In genomic region chr1:155976062-155976912, GRCh38 we compare ENCODE assay signal across 8 cellular contexts. TPM values are rescaled to one million over a fixed set of nuclear protein-coding genes. Genes with fewer than 3 reads are reported as not detected.
DNase-seq lines count a peak whose midpoint lies in the region; ATAC-seq, FAIRE-seq and TF ChIP-seq lines count a peak whose summit lies in the region.

No MANE protein-coding gene starts in this region.

- H3K4me3 Mint-ChIP-seq in activated T-helper 1 cell treated with anti-CD3 and anti-CD28 coated beads, Interleukin-12 subunit alpha, Interleukin-12 subunit beta, Interleukin-2, Interleukin-4 antibody, amounts not matched to agents 30 ng/mL and 10 ng/mL and 1 ng/mL, durations not matched to agents 14 hours and 24 hours and 36 hours: peak overlapping the region; percentile 92

- H3K79me2 ChIP-seq in PC-3 (ENCODE audit: low read length) (peaks cover 80% of the 10 kb centered on the region), parathyroid adenoma (no peaks in the 10 kb centered on the region)

- no peaks in the 10 kb centered on the region for H3K27me3 ChIP-seq in PC-3 (ENCODE audit: low read length)
- no peaks in the 10 kb centered on the region for H3K27me3 ChIP-seq in parathyroid adenoma (ENCODE audit: control insufficient read depth, insufficient read depth, low read length)

- no peak overlapping the region for H2AFZ ChIP-seq in PC-3 (ENCODE audit: low read length)
- no peak overlapping the region for H2AFZ ChIP-seq in parathyroid adenoma

- H3K9me3 ChIP-seq in PC-3 (ENCODE audit: low read length) (no peaks in the 10 kb centered on the region), parathyroid adenoma (ENCODE audit: control insufficient read depth, low read length) (no peaks in the 10 kb centered on the region)

- peaks cover 20% of the 10 kb centered on the region for H4K20me1 ChIP-seq in PC-3 (ENCODE audit: low read length)

- no peaks in the 10 kb centered on the region for H3K9me3 Mint-ChIP-seq in activated T-helper 1 cell treated with anti-CD3 and anti-CD28 coated beads, Interleukin-12 subunit alpha, Interleukin-12 subunit beta, Interleukin-2, Interleukin-4 antibody, amounts not matched to agents 30 ng/mL and 10 ng/mL and 1 ng/mL, durations not matched to agents 14 hours and 24 hours and 36 hours

- H3K36me3 ChIP-seq in PC-3 (ENCODE audit: low read depth, low read length) (no peaks in the 10 kb centered on the region), parathyroid adenoma (ENCODE audit: control insufficient read depth, insufficient read depth, low read length) (no peaks in the 10 kb centered on the region)

- H3K9ac ChIP-seq in PC-3 (ENCODE audit: low read length): peak overlapping the region; percentile 92
- no peak overlapping the region for H3K9ac ChIP-seq in parathyroid adenoma

- H3K36me3 Mint-ChIP-seq in activated T-helper 1 cell treated with anti-CD3 and anti-CD28 coated beads, Interleukin-12 subunit alpha, Interleukin-12 subunit beta, Interleukin-2, Interleukin-4 antibody, amounts not matched to agents 30 ng/mL and 10 ng/mL and 1 ng/mL, durations not matched to agents 14 hours and 24 hours and 36 hours (ENCODE audit: low read depth): peaks cover 38% of the 10 kb centered on the region

- CTCF ChIA-PET in PC-3 (lab: Charles Lee): interaction anchor here (0.6 to 2.4 kb wide), 3 partner anchors 14 to 120 kb away, joined by 3 to 8 read pairs (median 4); no protein-coding TSS in a partner anchor

- H3F3A ChIP-seq in PC-3 (ENCODE audit: low read length, unreplicated experiment): no peaks in the 10 kb centered on the region

- peaks cover 80% of the 10 kb centered on the region for H3K4me1 Mint-ChIP-seq in activated T-helper 1 cell treated with anti-CD3 and anti-CD28 coated beads, Interleukin-12 subunit alpha, Interleukin-12 subunit beta, Interleukin-2, Interleukin-4 antibody, amounts not matched to agents 30 ng/mL and 10 ng/mL and 1 ng/mL, durations not matched to agents 14 hours and 24 hours and 36 hours (ENCODE audit: low read depth)

- no peaks in the 10 kb centered on the region for H3K27me3 Mint-ChIP-seq in activated T-helper 1 cell treated with anti-CD3 and anti-CD28 coated beads, Interleukin-12 subunit alpha, Interleukin-12 subunit beta, Interleukin-2, Interleukin-4 antibody, amounts not matched to agents 30 ng/mL and 10 ng/mL and 1 ng/mL, durations not matched to agents 14 hours and 24 hours and 36 hours (ENCODE audit: insufficient read depth)

- no peaks in the 10 kb centered on the region for H3K9me2 ChIP-seq in PC-3 (replicated peaks; ENCODE audit: low read length)

- TF ChIP-seq CTCF in HFF-Myc (IDR thresholded peaks at IDR 0.05; ENCODE audit: low read depth, low read length, missing control alignments) (no peak), PC-3 (conservative IDR thresholded peaks at IDR 0.05; ENCODE audit: low read depth, low read length) (no peak), fibroblast of villous mesenchyme (IDR thresholded peaks at IDR 0.05; ENCODE audit: insufficient read depth, low read depth, low read length) (no peak), parathyroid adenoma (IDR thresholded peaks at IDR 0.05) (no peak)

- no TSS peak for BruUV-seq in PC-3 (replicated peaks; lab: Mats Ljungman, UMichigan)

- no peak for FAIRE-seq in urothelium cell line (lab: Jason Lieb, UNC)

- in situ Hi-C loops in ACHN (cut with HindIII; ENCODE audit: low pct_ligation_motif_present, low pct_unique_long_range_greater_than_20kb, low sequenced_read_pairs): no loop called here

- POLR2A ChIA-PET in PC-3 (lab: Charles Lee; ENCODE audit: unreplicated experiment): interaction anchor here (0.6 to 0.9 kb wide), 7 partner anchors 13 to 296 kb away, joined by 3 to 8 read pairs (median 4); partner anchors contain the start of gene PMF1

- H3K27ac Mint-ChIP-seq in activated T-helper 1 cell treated with anti-CD3 and anti-CD28 coated beads, Interleukin-12 subunit alpha, Interleukin-12 subunit beta, Interleukin-2, Interleukin-4 antibody, amounts not matched to agents 30 ng/mL and 10 ng/mL and 1 ng/mL, durations not matched to agents 14 hours and 24 hours and 36 hours: peak overlapping the region; percentile 95

- H3K27ac ChIP-seq in PC-3 (ENCODE audit: low read length): peak overlapping the region; percentile 57
- H3K27ac ChIP-seq in parathyroid adenoma: peak overlapping the region; percentile 33

- DNase-seq in ACHN (peak; percentile 50), HFF-Myc (ENCODE audit: extremely low read depth, low read depth) (no peak), PC-3 (peak; percentile 70), fibroblast of villous mesenchyme (ENCODE audit: low read depth) (peak; percentile 78), urothelium cell line (ENCODE audit: low spot score) (peak; percentile 81)
- peak; percentile 33 for DNase-seq in activated T-helper 1 cell treated with anti-CD3 and anti-CD28 coated beads, Interleukin-12 subunit alpha, Interleukin-12 subunit beta, Interleukin-2, Interleukin-4 antibody, amounts not matched to agents 30 ng/mL and 10 ng/mL and 1 ng/mL, durations not matched to agents 14 hours and 24 hours and 36 hours (ENCODE audit: low spot score)

- H3K4me2 ChIP-seq in PC-3 (ENCODE audit: low read length): peak overlapping the region; percentile 90
- peak overlapping the region; percentile 85 for H3K4me2 ChIP-seq in parathyroid adenoma (ENCODE audit: low read length)

- ATAC-seq in PC-3: peak; percentile 28
- no peak for ATAC-seq in esophagus mucosa

- H3K4me1 ChIP-seq in PC-3 (ENCODE audit: insufficient read depth, low read length) (peaks cover 45% of the 10 kb centered on the region), parathyroid adenoma (peaks cover 9% of the 10 kb centered on the region)

- intact Hi-C loops in PC-3 (cut with micrococcal nuclease): loop anchor here (5.0 kb wide), 1 partner anchor 146 kb away; no protein-coding TSS in a partner anchor
- intact Hi-C loops in activated T-helper 1 cell treated with anti-CD3 and anti-CD28 coated beads, Interleukin-12 subunit alpha, Interleukin-12 subunit beta, Interleukin-2, Interleukin-4 antibody, amounts not matched to agents 30 ng/mL and 10 ng/mL and 1 ng/mL, durations not matched to agents 14 hours and 24 hours and 36 hours (cut with micrococcal nuclease): loop anchor here (1.0 to 10.0 kb wide), 4 partner anchors 8 to 654 kb away; partner anchors contain the start of gene RUSC1

- H3K4me3 ChIP-seq in HFF-Myc (replicated peaks; ENCODE audit: low read depth, low read length) (peak overlapping the region; percentile 74), PC-3 (ENCODE audit: low read length) (peak overlapping the region; percentile 97), fibroblast of villous mesenchyme (ENCODE audit: low read depth, low read length) (peak overlapping the region; percentile 89), parathyroid adenoma (ENCODE audit: low read depth, low read length) (peak overlapping the region; percentile 92)

RNA-seq across cellular contexts. Expression of gene ARHGEF2, which starts 2.1 kb away (rescaled TPM):
- 65.9 and 70.8 TPM in 2 replicates for total RNA-seq in PC-3 (2014; rRNA removed)
- 221 and 222 TPM in 2 replicates for total RNA-seq in activated T-helper 1 cell treated with anti-CD3 and anti-CD28 coated beads, Interleukin-12 subunit alpha, Interleukin-12 subunit beta, Interleukin-2, Interleukin-4 antibody, amounts not matched to agents 30 ng/mL and 10 ng/mL and 1 ng/mL, durations not matched to agents 14 hours and 24 hours and 36 hours
- total RNA-seq in fibroblast of villous mesenchyme: 137 and 146 TPM in 2 replicates
- total RNA-seq in esophagus mucosa: 23.8 TPM

RNA-seq across cellular contexts. Expression of gene RXFP4, which starts 34.8 kb away (rescaled TPM):
- not detected in 2 replicates for total RNA-seq in PC-3 (2014; rRNA removed)
- total RNA-seq in activated T-helper 1 cell treated with anti-CD3 and anti-CD28 coated beads, Interleukin-12 subunit alpha, Interleukin-12 subunit beta, Interleukin-2, Interleukin-4 antibody, amounts not matched to agents 30 ng/mL and 10 ng/mL and 1 ng/mL, durations not matched to agents 14 hours and 24 hours and 36 hours: 0.16 TPM in 1 of 2 replicates, not detected in the other
- total RNA-seq in fibroblast of villous mesenchyme: not detected in 2 replicates
- not detected for total RNA-seq in esophagus mucosa

RNA-seq across cellular contexts. Expression of gene KHDC4, which starts 42.1 kb away (rescaled TPM):
- total RNA-seq in PC-3 (2014; rRNA removed) (63.4 and 64.4 TPM in 2 replicates), fibroblast of villous mesenchyme (23.8 and 42.7 TPM in 2 replicates), esophagus mucosa (19.4 TPM)
- 80.1 and 81.8 TPM in 2 replicates for total RNA-seq in activated T-helper 1 cell treated with anti-CD3 and anti-CD28 coated beads, Interleukin-12 subunit alpha, Interleukin-12 subunit beta, Interleukin-2, Interleukin-4 antibody, amounts not matched to agents 30 ng/mL and 10 ng/mL and 1 ng/mL, durations not matched to agents 14 hours and 24 hours and 36 hours

RNA-seq across cellular contexts. Expression of gene SSR2, which starts 44.5 kb away (rescaled TPM):
- total RNA-seq in PC-3 (2014; rRNA removed): 282 and 293 TPM in 2 replicates
- total RNA-seq in activated T-helper 1 cell treated with anti-CD3 and anti-CD28 coated beads, Interleukin-12 subunit alpha, Interleukin-12 subunit beta, Interleukin-2, Interleukin-4 antibody, amounts not matched to agents 30 ng/mL and 10 ng/mL and 1 ng/mL, durations not matched to agents 14 hours and 24 hours and 36 hours: 195 TPM in 2 replicates
- total RNA-seq in fibroblast of villous mesenchyme: 381 and 386 TPM in 2 replicates
- 121 TPM for total RNA-seq in esophagus mucosa
